11 cellular contexts compared by ENCODE assay signal in genomic region chr21:42844411-42845113, GRCh38. TPM values are rescaled to one million over a fixed set of nuclear protein-coding genes. Genes with fewer than 3 reads are reported as not detected.
DNase-seq lines count a peak whose midpoint lies in the region; ATAC-seq and TF ChIP-seq lines count a peak whose summit lies in the region.
"Had no signal": no experiment of that assay in that cellular context is flagged by ENCODE, and none has a peak within 500 bp of the region (broad histone marks: within the 10 kb centered on the region; RNA-seq: fewer than 3 reads in every experiment).

No MANE protein-coding gene starts in this region.

- DNase-seq in activated T-cell treated with anti-CD3 and anti-CD28 coated beads, Interleukin-2, amount 50 U/mL, for 1 hour, result peak; percentile 13
- no peak for DNase-seq in activated T-cell treated with anti-CD3 and anti-CD28 coated beads, Interleukin-2, amount 50 U/mL, for 72 hours
- DNase-seq in dorsolateral prefrontal cortex, result peak in 6 of 10 donors; percentile 27 to 46 (median 44)
- peak; percentile 75 for DNase-seq in medulla oblongata (ENCODE audit: extremely low spot score)
- no peak for DNase-seq in activated CD4-positive, CD25-positive, alpha-beta regulatory T cell treated with anti-CD3 and anti-CD28 coated beads, Interleukin-2, amount 50 U/mL, for 72 hours
- DNase-seq: EL had no signal

- H3K27me3 ChIP-seq in dorsolateral prefrontal cortex, result no peaks in the 10 kb centered on the region

- H3K9me3 Mint-ChIP-seq in activated T-cell treated with anti-CD3 and anti-CD28 coated beads, Interleukin-2, amount 50 U/mL, for 72 hours, result no peaks in the 10 kb centered on the region
- H3K9me3 Mint-ChIP-seq in stimulated activated memory B cell treated with anti-CD40 and anti-IgM and Interleukin-4, amounts not matched to agents 10 μg/mL and 1 μg/mL and 100 μg/mL, for 72 hours, result peaks cover 5% of the 10 kb centered on the region
- H3K9me3 Mint-ChIP-seq: naive thymus-derived CD8-positive, alpha-beta T cell; type B pancreatic cell had no signal

- no peak overlapping the region for H3K4me3 Mint-ChIP-seq in activated T-cell treated with anti-CD3 and anti-CD28 coated beads, Interleukin-2, amount 50 U/mL, for 72 hours
- no peak overlapping the region for H3K4me3 Mint-ChIP-seq in stimulated activated memory B cell treated with anti-CD40 and anti-IgM and Interleukin-4, amounts not matched to agents 10 μg/mL and 1 μg/mL and 100 μg/mL, for 72 hours
- H3K4me3 Mint-ChIP-seq: naive thymus-derived CD8-positive, alpha-beta T cell; type B pancreatic cell had no signal

- H3K4me3 ChIP-seq in dorsolateral prefrontal cortex, result no peak overlapping the region

- H3K27ac ChIP-seq in dorsolateral prefrontal cortex, result peak overlapping the region in 27 of 59 donors; percentile 5 to 71 (median 40)
- peak overlapping the region; percentile 39 for H3K27ac ChIP-seq in temporal lobe (ENCODE audit: low read depth, low read length)

- H3K36me3 Mint-ChIP-seq in activated T-cell treated with anti-CD3 and anti-CD28 coated beads, Interleukin-2, amount 50 U/mL, for 72 hours (ENCODE audit: insufficient read depth in 2 of 2), result peaks cover 15 to 40% of the 10 kb centered on the region in 2 donors
- H3K36me3 Mint-ChIP-seq in stimulated activated memory B cell treated with anti-CD40 and anti-IgM and Interleukin-4, amounts not matched to agents 10 μg/mL and 1 μg/mL and 100 μg/mL, for 72 hours, result peaks cover 57% of the 10 kb centered on the region

- H3K27me3 Mint-ChIP-seq in activated T-cell treated with anti-CD3 and anti-CD28 coated beads, Interleukin-2, amount 50 U/mL, for 72 hours (ENCODE audit: low read depth), result no peaks in the 10 kb centered on the region
- no peaks in the 10 kb centered on the region for H3K27me3 Mint-ChIP-seq in stimulated activated memory B cell treated with anti-CD40 and anti-IgM and Interleukin-4, amounts not matched to agents 10 μg/mL and 1 μg/mL and 100 μg/mL, for 72 hours
- H3K27me3 Mint-ChIP-seq: naive thymus-derived CD8-positive, alpha-beta T cell; type B pancreatic cell had no signal

- no peak for TF ChIP-seq CTCF in dorsolateral prefrontal cortex (IDR thresholded peaks at IDR 0.05 in 54 of 56, conservative IDR thresholded peaks at IDR 0.05 in 2 of 56; ENCODE audit: low read depth in 1 of 56, partially characterized antibody in 56 of 56)

- no peak for ATAC-seq in activated T-cell treated with anti-CD3 and anti-CD28 coated beads, Interleukin-2, amount 50 U/mL, for 72 hours (replicated peaks in 1 of 2)
- ATAC-seq in HG03442 (IDR thresholded peaks at IDR 0.05; ENCODE audit: unreplicated experiment), result no peak
- ATAC-seq in stimulated activated memory B cell treated with anti-CD40 and anti-IgM and Interleukin-4, amounts not matched to agents 10 μg/mL and 1 μg/mL and 100 μg/mL, for 72 hours, result no peak
- ATAC-seq: naive thymus-derived CD8-positive, alpha-beta T cell had no signal

- peaks cover 9% of the 10 kb centered on the region for H3K4me1 Mint-ChIP-seq in activated T-cell treated with anti-CD3 and anti-CD28 coated beads, Interleukin-2, amount 50 U/mL, for 72 hours (ENCODE audit: low read depth)
- peaks cover 6% of the 10 kb centered on the region for H3K4me1 Mint-ChIP-seq in stimulated activated memory B cell treated with anti-CD40 and anti-IgM and Interleukin-4, amounts not matched to agents 10 μg/mL and 1 μg/mL and 100 μg/mL, for 72 hours

- intact Hi-C loops in dorsolateral prefrontal cortex (cut with DNase I), result no loop called here

- H3K27ac Mint-ChIP-seq in activated T-cell treated with anti-CD3 and anti-CD28 coated beads, Interleukin-2, amount 50 U/mL, for 72 hours, result no peak overlapping the region
- no peak overlapping the region for H3K27ac Mint-ChIP-seq in stimulated activated memory B cell treated with anti-CD40 and anti-IgM and Interleukin-4, amounts not matched to agents 10 μg/mL and 1 μg/mL and 100 μg/mL, for 72 hours

RNA-seq across cellular contexts. Expression of gene WDR4, which starts 34.8 kb away (rescaled TPM):
- total RNA-seq in activated T-cell treated with anti-CD3 and anti-CD28 coated beads, Interleukin-2, amount 50 U/mL, for 72 hours, result 10 to 100 TPM; 17.1 to 18.9 TPM
- 10 to 100 TPM; 10.5 to 26.1 (median 16.4) TPM for total RNA-seq in dorsolateral prefrontal cortex
- total RNA-seq in temporal lobe, result 10.6 TPM

RNA-seq across cellular contexts. Expression of gene NDUFV3, which starts 48.5 kb away (rescaled TPM):
- 10 to 100 TPM; 18.2 to 21.7 TPM for total RNA-seq in activated T-cell treated with anti-CD3 and anti-CD28 coated beads, Interleukin-2, amount 50 U/mL, for 72 hours
- total RNA-seq in dorsolateral prefrontal cortex, result 10 to 100 TPM; 31.4 to 60.4 (median 38.6) TPM
- total RNA-seq in temporal lobe, result 18.7 TPM

Comparison
In these comparisons a context has a peak if more than half of its experiments do, and no peak if none do; other contexts are left out.
1. DNase-seq: peak in activated T-cell treated with anti-CD3 and anti-CD28 coated beads, Interleukin-2, amount 50 U/mL, for 1 hour (single experiment), dorsolateral prefrontal cortex (6 of 10) and medulla oblongata (single experiment); none in activated T-cell treated with anti-CD3 and anti-CD28 coated beads, Interleukin-2, amount 50 U/mL, for 72 hours (0 of 2) and activated CD4-positive, CD25-positive, alpha-beta regulatory T cell treated with anti-CD3 and anti-CD28 coated beads, Interleukin-2, amount 50 U/mL, for 72 hours (single experiment).